8 cellular contexts compared by ENCODE assay signal in genomic region chr7:113049221-113049620, GRCh38. TPM values are rescaled to one million over a fixed set of nuclear protein-coding genes. Genes with fewer than 3 reads are reported as not detected.
"Had no signal": no experiment of that assay in that cellular context is flagged by ENCODE, and none has a peak within 500 bp of the region (broad histone marks: within the 10 kb centered on the region; RNA-seq: fewer than 3 reads in every experiment).

No MANE protein-coding gene starts in this region.

RNA-seq across cellular contexts. Expression of gene GPR85, which starts 37.4 kb away (rescaled TPM):
- total RNA-seq: activated naive CD4-positive, alpha-beta T cell treated with anti-CD3 and anti-CD28 coated beads for 36 hours; activated naive CD8-positive, alpha-beta T cell treated with anti-CD3 and anti-CD28 coated beads, Interleukin-2, amount 10 ng/mL, durations not matched to agents 7 days and 5 days; activated T-cell treated with anti-CD3 and anti-CD28 coated beads, Interleukin-2, amount 50 U/mL, for 4 hours; activated T-cell treated with anti-CD3 and anti-CD28 coated beads, Interleukin-2, amount 50 U/mL, for 72 hours; activated T-helper 1 cell treated with anti-CD3 and anti-CD28 coated beads, Interleukin-12 subunit alpha, Interleukin-12 subunit beta, Interleukin-2, Interleukin-4 antibody, amounts not matched to agents 30 ng/mL and 10 ng/mL and 1 ng/mL, durations not matched to agents 14 hours and 24 hours and 36 hours; activated T-helper 2 cell treated with anti-CD3 and anti-CD28 coated beads, Interferon-gamma antibody, Interleukin-2, Interleukin-4, amounts not matched to agents 10 μg/mL and 5 μg/mL and 100 μg/mL, durations not matched to agents 14 hours and 24 hours and 36 hours; ascending aorta had no signal
- polyA plus RNA-seq: cardiac muscle cell had no signal
